Comparison of ENCODE assay signal across 8 cellular contexts in the genomic region with DNA sequence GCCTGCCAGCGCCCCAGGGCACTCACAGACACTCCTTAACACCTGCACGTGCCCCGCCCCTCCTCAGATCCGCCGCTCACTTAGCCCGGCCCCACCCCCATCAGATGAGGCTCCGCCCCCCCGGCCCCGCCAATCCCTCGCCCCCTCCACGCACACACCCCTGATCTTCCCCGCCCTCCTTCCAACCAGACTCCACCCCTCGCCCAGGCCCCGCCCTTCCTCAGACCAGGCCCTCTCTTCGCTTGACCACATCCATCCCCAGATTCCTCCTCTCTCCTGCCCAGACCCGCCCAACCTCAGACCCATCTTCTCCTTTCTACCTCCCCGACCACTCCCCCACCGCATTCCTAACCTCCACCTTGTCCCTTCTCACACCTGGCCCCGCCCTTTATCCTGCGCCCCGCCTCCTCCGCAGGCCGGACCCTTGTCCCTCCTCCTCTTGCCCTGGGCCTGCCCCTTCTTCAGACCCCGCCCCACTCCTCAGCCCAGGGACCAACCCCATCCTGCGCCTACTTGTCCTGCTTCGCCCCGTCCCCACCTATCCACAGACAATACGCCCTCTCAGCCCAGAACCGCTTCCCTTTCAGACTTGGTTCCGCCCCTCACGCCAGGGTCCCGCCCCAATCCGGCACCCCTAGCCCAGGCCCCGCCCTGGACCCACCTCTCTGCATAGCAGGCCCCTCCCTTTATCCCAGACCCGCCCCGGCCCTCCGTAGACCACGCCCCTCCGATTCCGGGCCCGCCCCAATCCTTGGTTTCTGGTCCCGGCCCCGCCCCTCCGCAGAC. TPM values are rescaled to one million over a fixed set of nuclear protein-coding genes. Genes with fewer than 3 reads are reported as not detected.
DNase-seq lines count a peak whose midpoint lies in the region; ATAC-seq and TF ChIP-seq lines count a peak whose summit lies in the region.

No MANE protein-coding gene starts in this region.

- peaks cover 22% of the 10 kb centered on the region for H3K4me1 Mint-ChIP-seq in activated CD4-positive, alpha-beta T cell treated with anti-CD3 and anti-CD28 coated beads, Interleukin-2, amount 10 ng/mL, durations not matched to agents 24 days and 14 days

- DNase-seq in Ammon's horn (ENCODE audit: low spot score) (peak; percentile 98), NCI-H526 (lab: John Stamatoyannopoulos, UW) (peak; percentile 90 to 96), coronary artery (ENCODE audit: low spot score) (peak; percentile 98), left kidney (ENCODE audit: low read depth, low spot score) (peak; percentile 98)
- DNase-seq in activated CD4-positive, alpha-beta T cell treated with anti-CD3 and anti-CD28 coated beads, Interleukin-2, amount 10 ng/mL, durations not matched to agents 24 days and 14 days: peak; percentile 100
- DNase-seq in stimulated activated CD4-positive, alpha-beta T cell treated with anti-CD3 and anti-CD28 coated beads, Interleukin-1b, Interleukin-23, amount 100 ng/mL, for 4 hours (ENCODE audit: low read depth in 2 of 2): peak; percentile 99 to 100

- peak overlapping the region; percentile 86 to 91 for H3K27ac ChIP-seq in coronary artery

- H3K36me3 Mint-ChIP-seq in activated CD4-positive, alpha-beta T cell treated with anti-CD3 and anti-CD28 coated beads, Interleukin-2, amount 10 ng/mL, durations not matched to agents 24 days and 14 days (ENCODE audit: low read depth): peaks cover 3% of the 10 kb centered on the region

- H3K4me3 ChIP-seq in coronary artery: peak overlapping the region; percentile 78

- peak overlapping the region; percentile 99 for H3K4me3 Mint-ChIP-seq in activated CD4-positive, alpha-beta T cell treated with anti-CD3 and anti-CD28 coated beads, Interleukin-2, amount 10 ng/mL, durations not matched to agents 24 days and 14 days

- intact Hi-C loops in activated CD4-positive, alpha-beta T cell treated with anti-CD3 and anti-CD28 coated beads, Interleukin-2, amount 10 ng/mL, durations not matched to agents 24 days and 14 days (cut with micrococcal nuclease): loop anchor here (1.0 to 5.0 kb wide), 5 partner anchors 39 to 296 kb away; a partner anchor contains a TSS

- peak overlapping the region; percentile 93 for H3K27ac Mint-ChIP-seq in activated CD4-positive, alpha-beta T cell treated with anti-CD3 and anti-CD28 coated beads, Interleukin-2, amount 10 ng/mL, durations not matched to agents 24 days and 14 days

- H3K27me3 Mint-ChIP-seq in activated CD4-positive, alpha-beta T cell treated with anti-CD3 and anti-CD28 coated beads, Interleukin-2, amount 10 ng/mL, durations not matched to agents 24 days and 14 days: peaks cover 9% of the 10 kb centered on the region

- H3K9me3 Mint-ChIP-seq in activated CD4-positive, alpha-beta T cell treated with anti-CD3 and anti-CD28 coated beads, Interleukin-2, amount 10 ng/mL, durations not matched to agents 24 days and 14 days: no peaks in the 10 kb centered on the region

- TF ChIP-seq CTCF in coronary artery (IDR thresholded peaks at IDR 0.05): no peak

- ATAC-seq in GM19324 (IDR thresholded peaks at IDR 0.05; ENCODE audit: low FRiP score, unreplicated experiment) (peak; percentile 87), HG03457 (IDR thresholded peaks at IDR 0.05; ENCODE audit: unreplicated experiment) (peak; percentile 79)

RNA-seq across cellular contexts. Expression of a gene that starts 0.5 kb away (rescaled TPM):
- 12.1 and 14.0 TPM in 2 replicates for total RNA-seq in activated CD4-positive, alpha-beta T cell treated with anti-CD3 and anti-CD28 coated beads, Interleukin-2, amount 10 ng/mL, durations not matched to agents 24 days and 14 days

RNA-seq across cellular contexts. Expression of a gene that starts 23.7 kb away (rescaled TPM):
- not detected in 2 replicates for total RNA-seq in activated CD4-positive, alpha-beta T cell treated with anti-CD3 and anti-CD28 coated beads, Interleukin-2, amount 10 ng/mL, durations not matched to agents 24 days and 14 days

RNA-seq across cellular contexts. Expression of a gene that starts 29.8 kb away (rescaled TPM):
- not detected in 2 replicates for total RNA-seq in activated CD4-positive, alpha-beta T cell treated with anti-CD3 and anti-CD28 coated beads, Interleukin-2, amount 10 ng/mL, durations not matched to agents 24 days and 14 days

RNA-seq across cellular contexts. Expression of a gene that starts 47.1 kb away (rescaled TPM):
- 7.1 and 7.2 TPM in 2 replicates for total RNA-seq in activated CD4-positive, alpha-beta T cell treated with anti-CD3 and anti-CD28 coated beads, Interleukin-2, amount 10 ng/mL, durations not matched to agents 24 days and 14 days

RNA-seq across cellular contexts. Expression of a gene that starts 47.8 kb away (rescaled TPM):
- total RNA-seq in activated CD4-positive, alpha-beta T cell treated with anti-CD3 and anti-CD28 coated beads, Interleukin-2, amount 10 ng/mL, durations not matched to agents 24 days and 14 days: 130 and 138 TPM in 2 replicates

Comparison
In these comparisons a context has a peak if more than half of its experiments do, and no peak if none do; other contexts are left out.
1. Peak in every context shown above with its lines: DNase-seq, ATAC-seq, H3K4me3 ChIP-seq and H3K27ac ChIP-seq.